In the genomic region with DNA sequence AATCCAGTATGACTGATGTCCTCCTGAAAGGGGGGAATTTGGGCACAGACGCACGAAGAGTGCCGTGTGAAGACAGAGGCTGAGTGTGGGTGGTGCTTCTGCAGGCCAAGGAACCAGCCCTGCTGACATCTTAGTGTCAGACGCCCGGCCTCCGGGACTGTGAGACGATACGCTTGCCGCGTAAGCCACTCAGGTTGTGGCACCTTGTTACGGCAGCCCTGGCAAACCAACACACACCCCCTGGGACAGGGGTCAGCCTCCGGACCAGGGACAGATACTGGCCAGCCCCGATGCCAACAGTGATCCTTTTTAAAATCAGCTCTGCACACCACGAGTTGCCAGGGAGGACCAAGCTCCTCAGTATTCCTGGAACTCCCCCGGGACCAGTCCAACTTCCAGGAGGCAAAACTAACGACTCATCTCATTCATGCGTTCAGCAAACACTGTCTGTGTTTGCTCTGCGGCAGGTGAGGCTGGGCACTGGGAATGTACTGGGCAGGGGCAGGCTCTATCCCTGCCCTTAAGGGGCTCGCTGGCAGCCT, we compare ENCODE assay signal across 13 cellular contexts. TPM values are rescaled to one million over a fixed set of nuclear protein-coding genes. Genes with fewer than 3 reads are reported as not detected.
DNase-seq lines count a peak whose midpoint lies in the region; ATAC-seq and TF ChIP-seq lines count a peak whose summit lies in the region.
"Had no signal": no experiment of that assay in that cellular context is flagged by ENCODE, and none has a peak within 500 bp of the region (broad histone marks: within the 10 kb centered on the region; RNA-seq: fewer than 3 reads in every experiment).

No MANE protein-coding gene starts in this region.

- H3K4me3 ChIP-seq in Peyer's patch (no peak overlapping the region), sigmoid colon (no peak overlapping the region)
- H3K4me3 ChIP-seq: lower lobe of right lung, prostate gland had no signal

- DNase-seq in Right ventricle myocardium superior (peak; percentile 37), Right ventricle myocardium inferior (ENCODE audit: missing footprints) (no peak), NCI-H187 treated with DMSO at 0.1 percent for 48 hours (lab: John Stamatoyannopoulos, UW) (peak; percentile 37), Peyer's patch (peak in 2 of 3 donors; percentile 39 to 40), sigmoid colon (peak; percentile 46), NCI-H82 (lab: John Stamatoyannopoulos, UW) (no peak), T-helper 1 cell (no peak)
- DNase-seq: lower lobe of right lung, NCI-H1105 had no signal

- WGBS in sigmoid colon, 2 donors: 66 to 83% methylated on average over 19 of the region's 19 CpGs

- H3K4me1 ChIP-seq in Peyer's patch (peaks cover 0 to 21% (median 0%) of the 10 kb centered on the region in 4 donors), sigmoid colon (no peaks in the 10 kb centered on the region)
- H3K4me1 ChIP-seq: lower lobe of right lung, prostate gland had no signal

- no peaks in the 10 kb centered on the region for H3K9me3 ChIP-seq in Peyer's patch
- H3K9me3 ChIP-seq in sigmoid colon: no peaks in the 10 kb centered on the region
- H3K9me3 ChIP-seq: lower lobe of right lung, prostate gland had no signal

- H3K27ac ChIP-seq in Peyer's patch (no peak overlapping the region), sigmoid colon (no peak overlapping the region)
- H3K27ac ChIP-seq: lower lobe of right lung, prostate gland had no signal

- no peak for ATAC-seq in Right ventricle myocardium superior (ENCODE audit: poor library complexity)
- ATAC-seq in Right ventricle myocardium inferior: no peak
- no peak for ATAC-seq in HG02970 (IDR thresholded peaks at IDR 0.05; ENCODE audit: low FRiP score, unreplicated experiment)
- ATAC-seq: lower lobe of right lung; naive thymus-derived CD4-positive, alpha-beta T cell had no signal

- TF ChIP-seq POLR2A in Peyer's patch (IDR thresholded peaks at IDR 0.05) (no peak), sigmoid colon (IDR thresholded peaks at IDR 0.05) (no peak)

- H3K36me3 ChIP-seq in Peyer's patch: no peaks in the 10 kb centered on the region
- no peaks in the 10 kb centered on the region for H3K36me3 ChIP-seq in sigmoid colon
- H3K36me3 ChIP-seq: lower lobe of right lung, prostate gland had no signal

- no peaks in the 10 kb centered on the region for H3K27me3 ChIP-seq in Peyer's patch
- peaks cover 0 to 3% (median 0%) of the 10 kb centered on the region in 3 donors for H3K27me3 ChIP-seq in sigmoid colon

- TF ChIP-seq CTCF in Peyer's patch (IDR thresholded peaks at IDR 0.05) (no peak), sigmoid colon (IDR thresholded peaks at IDR 0.05) (no peak)

- intact Hi-C loops in Right ventricle myocardium superior (cut with DNase I): no loop called here
- intact Hi-C loops in Right ventricle myocardium inferior (cut with DNase I): no loop called here
- intact Hi-C loops in sigmoid colon (cut with DNase I): no loop called here

- no peak for TF ChIP-seq EP300 in sigmoid colon (IDR thresholded peaks at IDR 0.05)

RNA-seq across cellular contexts. Expression of a gene that starts 21.2 kb away (rescaled TPM):
- total RNA-seq in Right ventricle myocardium superior (2.2 TPM), Right ventricle myocardium inferior (2.8 TPM), Peyer's patch (100 to 1,000 TPM in 1 of 4 donors, 10 to 100 TPM in 2, 1 to 10 TPM in 1; 5.0 to 212 (median 44.5) TPM), sigmoid colon (10 to 100 TPM in 2 of 4 donors, 1 to 10 TPM in 2; 8.6 to 26.3 (median 10.5) TPM)
- 10 to 100 TPM; 23.4 to 60.8 (median 42.0) TPM for polyA plus RNA-seq in sigmoid colon

RNA-seq across cellular contexts. Expression of a gene that starts 39.8 kb away (rescaled TPM):
- total RNA-seq in Right ventricle myocardium superior (3.1 TPM), Right ventricle myocardium inferior (4.0 TPM), Peyer's patch (100 to 1,000 TPM in 1 of 4 donors, 10 to 100 TPM in 3; 17.3 to 143 (median 50.7) TPM), sigmoid colon (1 to 10 TPM; 2.6 to 6.1 (median 3.1) TPM)
- polyA plus RNA-seq in sigmoid colon: 1 to 10 TPM in 2 of 3 donors, under 1 TPM in 1; 0.92 to 9.6 (median 1.8) TPM
- polyA plus RNA-seq: IgD-negative memory B cell had no signal

RNA-seq across cellular contexts. Expression of a gene that starts 47.5 kb away (rescaled TPM):
- total RNA-seq in Right ventricle myocardium superior (29.4 TPM), Right ventricle myocardium inferior (29.8 TPM), Peyer's patch (10 to 100 TPM; 21.7 to 61.1 (median 31.8) TPM), sigmoid colon (10 to 100 TPM; 35.7 to 44.9 (median 41.7) TPM)
- polyA plus RNA-seq in sigmoid colon: 10 to 100 TPM; 54.1 to 60.7 (median 54.7) TPM

Comparison
In these comparisons a context has a peak if more than half of its experiments do, and no peak if none do; other contexts are left out.
1. DNase-seq: peak in Right ventricle myocardium superior (single experiment), NCI-H187 treated with DMSO at 0.1 percent for 48 hours (single experiment), Peyer's patch (2 of 3) and sigmoid colon (single experiment); none in Right ventricle myocardium inferior (single experiment), NCI-H82 (single experiment) and T-helper 1 cell (0 of 5).